ENCODE assay signal across 32 cellular contexts in the genomic region with DNA sequence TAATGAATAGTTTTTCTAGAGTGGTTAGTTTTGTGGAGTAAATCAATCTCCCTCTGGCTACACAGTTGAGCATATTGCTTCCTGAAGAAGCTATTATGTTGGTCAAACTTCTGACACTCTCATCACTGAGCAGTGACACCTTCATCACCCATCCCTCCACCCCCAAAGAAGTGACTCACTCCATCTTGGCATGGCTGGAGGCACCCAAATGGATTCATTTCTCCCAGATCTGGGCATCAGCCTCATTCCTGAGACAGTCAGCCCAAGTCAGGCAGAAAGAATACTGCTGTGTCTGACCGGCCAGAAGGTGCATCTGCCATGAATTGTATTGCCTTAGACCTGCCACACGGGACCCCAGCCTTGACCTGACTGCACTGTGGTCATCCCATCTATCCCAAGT.
"Had no signal": no experiment of that assay in that cellular context is flagged by ENCODE, and none has a peak within 500 bp of the region (broad histone marks: within the 10 kb centered on the region; RNA-seq: fewer than 3 reads in every experiment).

No MANE protein-coding gene starts in this region.

- H3K4me1 ChIP-seq: ascending aorta had no signal

- H3K4me3 ChIP-seq: ascending aorta had no signal

- H3K27ac ChIP-seq: ascending aorta, KMS-11, RWPE1, WERI-Rb-1 had no signal

- H3K36me3 ChIP-seq: ascending aorta, WERI-Rb-1 had no signal

- ATAC-seq: activated CD8-positive, alpha-beta T cell treated with anti-CD3 and anti-CD28 coated beads for 36 hours; Panc1; Right ventricle myocardium inferior; SK-N-SH treated with all-trans-retinoic acid at 6 μM for 48 hours had no signal

- H3K4me2 ChIP-seq: KMS-11 had no signal

- H3K27me3 ChIP-seq: ascending aorta had no signal

- DNase-seq: activated CD4-positive, alpha-beta T cell treated with anti-CD3 and anti-CD28 coated beads for 1 hour; activated CD4-positive, alpha-beta T cell treated with anti-CD3 and anti-CD28 coated beads for 48 hours; activated CD4-positive, CD25-positive, alpha-beta regulatory T cell; activated CD8-positive, alpha-beta T cell treated with anti-CD3 and anti-CD28 coated beads for 36 hours; activated gamma-delta T cell; activated naive CD4-positive, alpha-beta T cell treated with Interleukin-2 at 50 U/mL for 16 hours; activated naive CD8-positive, alpha-beta T cell treated with anti-CD3 and anti-CD28 coated beads, Interleukin-2, amount 10 ng/mL, durations not matched to agents 7 days and 5 days; activated T-cell treated with anti-CD3 and anti-CD28 coated beads, Interleukin-2, amount 50 U/mL, for 24 hours; amygdala; cerebellar nuclear complex; NCI-H1105; NCI-H1417 treated with DMSO at 0.1 percent for 48 hours; NCI-H187 treated with DMSO at 0.1 percent for 48 hours; NCI-H2081; NCI-H2171 treated with DMSO at 0.1 percent for 48 hours; NCI-H2227 treated with DMSO at 0.1 percent for 48 hours; NCI-H446; NCI-H510A treated with DMSO at 0.1 percent for 48 hours; NCI-H69; NCI-H82; SIG-M5; SW 1271; T-helper 1 cell; T-helper 2 cell; T-helper 9 cell; WERI-Rb-1 had no signal

- H3K9ac ChIP-seq: KMS-11 had no signal
